ENCODE assay signal across 13 cellular contexts in the genomic region with DNA sequence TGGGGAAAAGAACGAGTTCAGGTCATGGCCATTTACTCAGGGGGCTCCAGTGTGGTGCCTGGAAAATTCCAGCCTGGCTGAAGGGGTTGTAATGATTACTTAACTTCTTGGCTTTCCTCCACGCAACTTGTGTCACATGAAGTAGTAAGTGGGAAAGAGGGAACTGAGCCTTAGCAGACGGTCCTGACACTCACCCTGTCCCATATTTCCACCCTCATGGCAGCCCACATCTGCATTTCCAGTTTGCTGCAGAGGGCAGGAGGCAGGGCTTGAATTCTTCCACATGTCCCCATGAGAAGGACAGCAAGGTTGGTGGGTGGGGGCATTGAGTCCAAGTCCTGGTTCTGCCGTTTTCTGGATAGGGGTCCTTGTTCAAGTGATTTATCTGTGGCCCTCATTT. TPM values are rescaled to one million over a fixed set of nuclear protein-coding genes. Genes with fewer than 3 reads are reported as not detected.
DNase-seq lines count a peak whose midpoint lies in the region; ATAC-seq and TF ChIP-seq lines count a peak whose summit lies in the region.
"Had no signal": no experiment of that assay in that cellular context is flagged by ENCODE, and none has a peak within 500 bp of the region (broad histone marks: within the 10 kb centered on the region; RNA-seq: fewer than 3 reads in every experiment).

No MANE protein-coding gene starts in this region.

- DNase-seq in EH (ENCODE audit: low read depth) (peak; percentile 27), choroid plexus epithelial cell (ENCODE audit: low read depth) (peak; percentile 45), gastrocnemius medialis (peak; percentile 36 to 48), NCI-H748 (lab: John Stamatoyannopoulos, UW; ENCODE audit: unreplicated experiment) (no peak)
- DNase-seq in CD4-positive, alpha-beta T cell, result no peak
- no peak for DNase-seq in natural killer cell treated with Interleukin-12 subunit alpha and Interleukin-12 subunit beta and Interleukin-15 and Interleukin-18, amount 100 ng/mL, for 72 hours (ENCODE audit: low spot score)
- DNase-seq: NCI-H146; stimulated activated CD4-positive, alpha-beta T cell treated with anti-CD3 and anti-CD28 coated beads, Interleukin-4, amount 100 ng/mL, for 1 hour had no signal

- H3K27ac Mint-ChIP-seq in CD4-positive, alpha-beta T cell, result no peak overlapping the region
- H3K27ac Mint-ChIP-seq in natural killer cell treated with Interleukin-12 subunit alpha and Interleukin-12 subunit beta and Interleukin-15 and Interleukin-18, amount 100 ng/mL, for 72 hours, result no peak overlapping the region

- H3K27ac ChIP-seq in layer of hippocampus (ENCODE audit: low read depth, low read length) (peak overlapping the region; percentile 82), gastrocnemius medialis (peak overlapping the region; percentile 60 to 70 (median 64))
- no peak overlapping the region for H3K27ac ChIP-seq in CD4-positive, alpha-beta T cell (ENCODE audit: low read depth, low read length)
- H3K27ac ChIP-seq: BLaER1 treated with 17β-estradiol and CSF1 and Interleukin-3, amounts not matched to agents 10 nM and 100 nM had no signal

- H3K4me3 ChIP-seq in choroid plexus epithelial cell (ENCODE audit: low read depth, low read length) (no peak overlapping the region), gastrocnemius medialis (no peak overlapping the region)
- H3K4me3 ChIP-seq: BLaER1 treated with 17β-estradiol and CSF1 and Interleukin-3, amounts not matched to agents 10 nM and 100 nM had no signal

- CTCF ChIA-PET in CD4-positive, alpha-beta T cell (lab: Charles Lee), result no interaction called here

- POLR2A ChIA-PET in CD4-positive, alpha-beta T cell (lab: Charles Lee), result no interaction called here

- intact Hi-C loops in gastrocnemius medialis (cut with DNase I; ENCODE audit: low total_unique reads), result no loop called here
- intact Hi-C loops in CD4-positive, alpha-beta T cell (cut with DNase I, micrococcal nuclease), result no loop called here

- TF ChIP-seq CTCF in choroid plexus epithelial cell (conservative IDR thresholded peaks at IDR 0.05; ENCODE audit: low read depth, low read length) (no peak), gastrocnemius medialis (IDR thresholded peaks at IDR 0.05 in 4 of 5, conservative IDR thresholded peaks at IDR 0.05 in 1 of 5) (no peak)
- no peak for TF ChIP-seq CTCF in CD4-positive, alpha-beta T cell (IDR thresholded peaks at IDR 0.05)

- H3K4me3 Mint-ChIP-seq in CD4-positive, alpha-beta T cell, result no peak overlapping the region
- no peak overlapping the region for H3K4me3 Mint-ChIP-seq in natural killer cell treated with Interleukin-12 subunit alpha and Interleukin-12 subunit beta and Interleukin-15 and Interleukin-18, amount 100 ng/mL, for 72 hours

- H3K36me3 Mint-ChIP-seq in CD4-positive, alpha-beta T cell (ENCODE audit: low read depth), result no peaks in the 10 kb centered on the region
- no peaks in the 10 kb centered on the region for H3K36me3 Mint-ChIP-seq in natural killer cell treated with Interleukin-12 subunit alpha and Interleukin-12 subunit beta and Interleukin-15 and Interleukin-18, amount 100 ng/mL, for 72 hours

- ATAC-seq in gastrocnemius medialis, result peak; percentile 82
- ATAC-seq in activated CD4-positive, CD25-positive, alpha-beta regulatory T cell treated with anti-CD3 and anti-CD28 coated beads, Interleukin-2, amount 50 U/mL, for 24 hours, result no peak
- no peak for ATAC-seq in CD4-positive, alpha-beta T cell (ENCODE audit: poor library complexity)
- no peak for ATAC-seq in natural killer cell treated with Interleukin-12 subunit alpha and Interleukin-12 subunit beta and Interleukin-15 and Interleukin-18, amount 100 ng/mL, for 72 hours

- no peaks in the 10 kb centered on the region for H3K4me1 Mint-ChIP-seq in CD4-positive, alpha-beta T cell (ENCODE audit: low read depth)
- H3K4me1 Mint-ChIP-seq in natural killer cell treated with Interleukin-12 subunit alpha and Interleukin-12 subunit beta and Interleukin-15 and Interleukin-18, amount 100 ng/mL, for 72 hours (ENCODE audit: low read depth in 2 of 2), result no peaks in the 10 kb centered on the region

- no peaks in the 10 kb centered on the region for H3K9me3 Mint-ChIP-seq in CD4-positive, alpha-beta T cell
- no peaks in the 10 kb centered on the region for H3K9me3 Mint-ChIP-seq in natural killer cell treated with Interleukin-12 subunit alpha and Interleukin-12 subunit beta and Interleukin-15 and Interleukin-18, amount 100 ng/mL, for 72 hours

- TF ChIP-seq POLR2A in gastrocnemius medialis (IDR thresholded peaks at IDR 0.05), result no peak

- no peaks in the 10 kb centered on the region for H3K9me3 ChIP-seq in gastrocnemius medialis
- no peaks in the 10 kb centered on the region for H3K9me3 ChIP-seq in CD4-positive, alpha-beta T cell (ENCODE audit: control insufficient read depth, low read length)

- peaks cover 4 to 16% of the 10 kb centered on the region in 2 donors for H3K4me1 ChIP-seq in gastrocnemius medialis

- no peaks in the 10 kb centered on the region for H3K27me3 ChIP-seq in layer of hippocampus (ENCODE audit: control insufficient read depth, insufficient read depth, low read length)
- H3K27me3 ChIP-seq in gastrocnemius medialis, result no peaks in the 10 kb centered on the region
- no peaks in the 10 kb centered on the region for H3K27me3 ChIP-seq in CD4-positive, alpha-beta T cell (ENCODE audit: control insufficient read depth, insufficient read depth, low read length)
- H3K27me3 ChIP-seq: BLaER1 treated with 17β-estradiol and CSF1 and Interleukin-3, amounts not matched to agents 10 nM and 100 nM had no signal

- H3K36me3 ChIP-seq in gastrocnemius medialis, result no peaks in the 10 kb centered on the region
- H3K36me3 ChIP-seq: BLaER1 treated with 17β-estradiol and CSF1 and Interleukin-3, amounts not matched to agents 10 nM and 100 nM had no signal

- H3K27me3 Mint-ChIP-seq in CD4-positive, alpha-beta T cell, result no peaks in the 10 kb centered on the region
- H3K27me3 Mint-ChIP-seq in natural killer cell treated with Interleukin-12 subunit alpha and Interleukin-12 subunit beta and Interleukin-15 and Interleukin-18, amount 100 ng/mL, for 72 hours, result no peaks in the 10 kb centered on the region

- in situ Hi-C loops in gastrocnemius medialis (cut with MboI; ENCODE audit: low sequenced_read_pairs in 4 of 4), result no loop called here

RNA-seq across cellular contexts. Expression of a gene that starts 7.8 kb away (rescaled TPM):
- not detected for total RNA-seq in gastrocnemius medialis
- total RNA-seq in CD4-positive, alpha-beta T cell, result not detected
- not detected for total RNA-seq in natural killer cell treated with Interleukin-12 subunit alpha and Interleukin-12 subunit beta and Interleukin-15 and Interleukin-18, amount 100 ng/mL, for 72 hours
- total RNA-seq: T-helper 2 cell treated with Interferon-gamma antibody and Interleukin-4, amounts not matched to agents 100 ng/mL and 5 ng/mL, for 36 hours; temporal lobe had no signal

RNA-seq across cellular contexts. Expression of a gene that starts 25.4 kb away (rescaled TPM):
- total RNA-seq in gastrocnemius medialis, result 1 to 10 TPM; 1.1 to 9.6 (median 3.0) TPM
- total RNA-seq in CD4-positive, alpha-beta T cell, result 10 to 100 TPM; 18.3 to 20.5 TPM
- total RNA-seq in natural killer cell treated with Interleukin-12 subunit alpha and Interleukin-12 subunit beta and Interleukin-15 and Interleukin-18, amount 100 ng/mL, for 72 hours, result 10 to 100 TPM; 23.9 to 51.3 TPM

RNA-seq across cellular contexts. Expression of a gene that starts 27.2 kb away (rescaled TPM):
- 1 to 10 TPM in 1 of 4 donors, under 1 TPM in 1, not detected in 2; 0.73 to 2.3 TPM for total RNA-seq in gastrocnemius medialis
- under 1 TPM in 1 of 2 experiments, not detected in 1; 0.14 TPM for total RNA-seq in CD4-positive, alpha-beta T cell
- 10 to 100 TPM; 35.8 to 76.7 TPM for total RNA-seq in natural killer cell treated with Interleukin-12 subunit alpha and Interleukin-12 subunit beta and Interleukin-15 and Interleukin-18, amount 100 ng/mL, for 72 hours

Comparison
In these comparisons a context has a peak if more than half of its experiments do, and no peak if none do; other contexts are left out.
1. DNase-seq: peak in EH (single experiment), choroid plexus epithelial cell (single experiment) and gastrocnemius medialis (2 of 2); none in CD4-positive, alpha-beta T cell (0 of 10), natural killer cell treated with Interleukin-12 subunit alpha and Interleukin-12 subunit beta and Interleukin-15 and Interleukin-18, amount 100 ng/mL, for 72 hours (single experiment) and NCI-H748 (single experiment).
2. ATAC-seq: peak in gastrocnemius medialis (2 of 2); none in activated CD4-positive, CD25-positive, alpha-beta regulatory T cell treated with anti-CD3 and anti-CD28 coated beads, Interleukin-2, amount 50 U/mL, for 24 hours (0 of 2), CD4-positive, alpha-beta T cell (single experiment) and natural killer cell treated with Interleukin-12 subunit alpha and Interleukin-12 subunit beta and Interleukin-15 and Interleukin-18, amount 100 ng/mL, for 72 hours (0 of 2).
3. RNA of a gene that starts 27.2 kb away (total RNA-seq): 35.8 to 76.7 TPM in natural killer cell treated with Interleukin-12 subunit alpha and Interleukin-12 subunit beta and Interleukin-15 and Interleukin-18, amount 100 ng/mL, for 72 hours; 0.73 to 2.3 TPM in gastrocnemius medialis and 0.14 TPM in CD4-positive, alpha-beta T cell; every median in the first group is over 10 times any median in the second.